In genomic region chr3:87260270-87260669, GRCh38 we compare ENCODE assay signal across 8 cellular contexts. TPM values are rescaled to one million over a fixed set of nuclear protein-coding genes. Genes with fewer than 3 reads are reported as not detected.
DNase-seq lines count a peak whose midpoint lies in the region; ATAC-seq, FAIRE-seq and TF ChIP-seq lines count a peak whose summit lies in the region.

No MANE protein-coding gene starts in this region.

- H4K20me1 ChIP-seq in HepG2 (ENCODE audit: insufficient read depth, low read length): no peaks in the 10 kb centered on the region

- TF ChIP-seq CTCF in HepG2 (CRISPR knock-in tag; IDR thresholded peaks at IDR 0.05): peak; percentile 52

- DNase-seq in Caki2 (ENCODE audit: low read depth): peak; percentile 23
- peak; percentile 61 for DNase-seq in RPMI8226
- peak; percentile 10 for DNase-seq in brain pericyte (ENCODE audit: low read depth, low spot score)
- DNase-seq in HepG2 (ENCODE audit: low spot score): peak; percentile 39
- peak; percentile 86 for DNase-seq in superior temporal gyrus (ENCODE audit: extremely low spot score)

- H3K4me3 ChIP-seq in HepG2 (replicated peaks in 1 of 3; ENCODE audit: insufficient read depth in 1 of 3, low read depth in 2 of 3, low read length in 3 of 3): no peak overlapping the region

- H3K9me3 ChIP-seq in HepG2 (ENCODE audit: low read length): no peaks in the 10 kb centered on the region

- 34% methylated on average over 4 of the region's 4 CpGs for WGBS in HepG2 (ENCODE audit: low lambda C conversion rate)

- no peak overlapping the region for H3K9ac ChIP-seq in HepG2 (ENCODE audit: insufficient read depth, low read depth, low read length)

- intact Hi-C loops in HepG2 (cut with micrococcal nuclease; ENCODE audit: unreplicated experiment): loop anchor here (10.0 kb wide), 1 partner anchor 745 kb away; no protein-coding TSS in a partner anchor

- no peaks in the 10 kb centered on the region for H3K4me1 ChIP-seq in HepG2 (ENCODE audit: insufficient read depth, low read length)

- no peaks in the 10 kb centered on the region for H3K27me3 ChIP-seq in HepG2 (ENCODE audit: control insufficient read depth in 1 of 2, insufficient read depth in 2 of 2, low read length in 2 of 2)

- no peak overlapping the region for H2AFZ ChIP-seq in HepG2 (ENCODE audit: low read length)

- H3K79me2 ChIP-seq in HepG2 (ENCODE audit: insufficient read depth, low read length): no peaks in the 10 kb centered on the region

- TF ChIP-seq EP300 in HepG2 (IDR thresholded peaks at IDR 0.05; ENCODE audit: low read depth in 2 of 2, low read length in 2 of 2) (no peak), HepG2 (CRISPR knock-in tag; IDR thresholded peaks at IDR 0.05; ENCODE audit: borderline replicate concordance) (no peak)

- no peak overlapping the region for H3K27ac ChIP-seq in HepG2 (ENCODE audit: extremely low read length, insufficient read depth, low read length)

- no peak overlapping the region for H3K4me2 ChIP-seq in HepG2 (ENCODE audit: low read depth, low read length)

- CTCF ChIA-PET in HepG2 (lab: Yijun Ruan, JAX; ENCODE audit: low intra/inter-chr PET ratio, low total read pairs): no interaction called here

- BruUV-seq in HepG2 (replicated peaks; lab: Mats Ljungman, UMichigan): no TSS peak

- in situ Hi-C loops in Caki2 (cut with HindIII; ENCODE audit: low pct_unique_long_range_greater_than_20kb, low sequenced_read_pairs): no loop called here
- in situ Hi-C loops in HepG2 (cut with HindIII; ENCODE audit: extremely low pct_ligation_motif_present, low pct_unique_long_range_greater_than_20kb): no loop called here

- no peak for FAIRE-seq in HepG2 (lab: Jason Lieb, UNC)

- no peak for TF ChIP-seq POLR2A in GM18505 (IDR thresholded peaks at IDR 0.05; ENCODE audit: borderline replicate concordance, extremely low read depth, insufficient read depth, insufficient read length)
- no peak for TF ChIP-seq POLR2A in HepG2 (IDR thresholded peaks at IDR 0.05; ENCODE audit: insufficient read depth in 1 of 2, low read depth in 2 of 2, low read length in 2 of 2)

- POLR2A ChIA-PET in HepG2 (lab: Yijun Ruan, JAX): no interaction called here

- no peak for TF ChIP-seq RAD21 in HepG2 (CRISPR knock-in tag; IDR thresholded peaks at IDR 0.05)

- ATAC-seq in GM18505 (IDR thresholded peaks at IDR 0.05; ENCODE audit: unreplicated experiment) (peak; percentile 70), HG03159 (IDR thresholded peaks at IDR 0.05; ENCODE audit: unreplicated experiment) (peak; percentile 90), HepG2 (peak; percentile 44; the same call in 2 of the 3 replicates), HG03571 (IDR thresholded peaks at IDR 0.05; ENCODE audit: unreplicated experiment) (no peak)

- no peaks in the 10 kb centered on the region for H3K36me3 ChIP-seq in HepG2 (replicated peaks in 1 of 2; ENCODE audit: control insufficient read depth in 1 of 2, insufficient read depth in 2 of 2, low read length in 2 of 2)

TF ChIP-seq in HepG2, 621 proteins besides CTCF, POLR2A, EP300 and RAD21:
- TF ChIP-seq STAG1 (CRISPR knock-in tag; IDR thresholded peaks at IDR 0.05) (peak; percentile 21; the same call in 1 of the 2 replicates), ZNF180 (CRISPR knock-in tag; IDR thresholded peaks at IDR 0.05; ENCODE audit: borderline replicate concordance, low read depth) (no peak)
TF ChIP-seq in HepG2: peak in this region for 1.

RNA-seq across cellular contexts. Expression of gene POU1F1, which starts 16.1 kb away (rescaled TPM):
- not detected in 2 replicates for total RNA-seq in Caki2 (2014; rRNA removed; shearing (Covaris generic); ENCODE audit: low replicate concordance)
- not detected in 2 replicates for total RNA-seq in HepG2 (2016; rRNA removed; fragmentation: Illumina TruSeq; extraction: Trizol)
- total RNA-seq in HepG2 (2016; cell fraction: cytosol; rRNA removed; fragmentation: Illumina TruSeq; extraction: Trizol; ENCODE audit: low read depth): not detected in 2 replicates
- total RNA-seq in HepG2 (2016; cell fraction: insoluble cytoplasmic fraction; rRNA removed; fragmentation: Illumina TruSeq; extraction: Trizol): not detected in 2 replicates
- not detected in 2 replicates for total RNA-seq in HepG2 (2016; cell fraction: membrane; rRNA removed; fragmentation: Illumina TruSeq; extraction: Trizol)
- total RNA-seq in HepG2 (2016; cell fraction: nucleus; rRNA removed; fragmentation: Illumina TruSeq; extraction: Trizol): not detected in 2 replicates
- polyA plus RNA-seq in HepG2 (2011; rRNA removed): not detected in 2 replicates
- not detected in 2 replicates for polyA plus RNA-seq in HepG2 (2011; cell fraction: cytosol; rRNA removed)
- not detected in 2 replicates for polyA plus RNA-seq in HepG2 (2011; cell fraction: nucleus; rRNA removed)
- not detected in 2 replicates for polyA plus RNA-seq in HepG2 (2012)
- polyA plus RNA-seq in HepG2 (2016; cell fraction: cytosol; fragmentation: Illumina TruSeq; extraction: Trizol; ENCODE audit: low read depth): not detected in 2 replicates
- polyA plus RNA-seq in HepG2 (2016; cell fraction: insoluble cytoplasmic fraction; fragmentation: Illumina TruSeq; extraction: Trizol; ENCODE audit: low read depth): not detected in 2 replicates
- polyA plus RNA-seq in HepG2 (2016; cell fraction: membrane; fragmentation: Illumina TruSeq; extraction: Trizol; ENCODE audit: low read depth): not detected in 2 replicates
- not detected in 2 replicates for polyA plus RNA-seq in HepG2 (2016; cell fraction: nucleus; fragmentation: Illumina TruSeq; extraction: Trizol; ENCODE audit: insufficient read depth, low read depth)
- polyA minus RNA-seq in HepG2 (2011; rRNA and poly(A)+ RNA removed; ENCODE audit: low replicate concordance): not detected in 2 replicates
- polyA minus RNA-seq in HepG2 (2011; cell fraction: cytosol; rRNA and poly(A)+ RNA removed): not detected in 2 replicates
- not detected in 2 replicates for polyA minus RNA-seq in HepG2 (2011; cell fraction: nucleus; rRNA and poly(A)+ RNA removed)

RNA-seq across cellular contexts. Expression of gene CHMP2B, which starts 33.2 kb away (rescaled TPM):
- 19.3 and 24.4 TPM in 2 replicates for total RNA-seq in Caki2 (2014; rRNA removed; shearing (Covaris generic); ENCODE audit: low replicate concordance)
- total RNA-seq in HepG2 (2016; rRNA removed; fragmentation: Illumina TruSeq; extraction: Trizol): 33.5 and 47.3 TPM in 2 replicates
- 4.5 and 6.1 TPM in 2 replicates for total RNA-seq in HepG2 (2016; cell fraction: cytosol; rRNA removed; fragmentation: Illumina TruSeq; extraction: Trizol; ENCODE audit: low read depth)
- total RNA-seq in HepG2 (2016; cell fraction: insoluble cytoplasmic fraction; rRNA removed; fragmentation: Illumina TruSeq; extraction: Trizol): 31.4 and 50.4 TPM in 2 replicates
- total RNA-seq in HepG2 (2016; cell fraction: membrane; rRNA removed; fragmentation: Illumina TruSeq; extraction: Trizol): 10.8 and 13.9 TPM in 2 replicates
- total RNA-seq in HepG2 (2016; cell fraction: nucleus; rRNA removed; fragmentation: Illumina TruSeq; extraction: Trizol): 14.6 and 16.4 TPM in 2 replicates
- polyA plus RNA-seq in HepG2 (2011; rRNA removed): 6.2 and 6.9 TPM in 2 replicates
- 7.1 and 8.0 TPM in 2 replicates for polyA plus RNA-seq in HepG2 (2011; cell fraction: cytosol; rRNA removed)
- polyA plus RNA-seq in HepG2 (2011; cell fraction: nucleus; rRNA removed): 3.6 and 6.0 TPM in 2 replicates
- polyA plus RNA-seq in HepG2 (2012): 13.5 and 15.1 TPM in 2 replicates
- polyA plus RNA-seq in HepG2 (2016; cell fraction: cytosol; fragmentation: Illumina TruSeq; extraction: Trizol; ENCODE audit: low read depth): 2.3 and 2.6 TPM in 2 replicates
- polyA plus RNA-seq in HepG2 (2016; cell fraction: insoluble cytoplasmic fraction; fragmentation: Illumina TruSeq; extraction: Trizol; ENCODE audit: low read depth): 49.7 and 57.0 TPM in 2 replicates
- 7.4 and 7.6 TPM in 2 replicates for polyA plus RNA-seq in HepG2 (2016; cell fraction: membrane; fragmentation: Illumina TruSeq; extraction: Trizol; ENCODE audit: low read depth)
- 19.0 and 21.6 TPM in 2 replicates for polyA plus RNA-seq in HepG2 (2016; cell fraction: nucleus; fragmentation: Illumina TruSeq; extraction: Trizol; ENCODE audit: insufficient read depth, low read depth)
- polyA minus RNA-seq in HepG2 (2011; rRNA and poly(A)+ RNA removed; ENCODE audit: low replicate concordance): 2.2 TPM in 2 replicates
- polyA minus RNA-seq in HepG2 (2011; cell fraction: cytosol; rRNA and poly(A)+ RNA removed): 11.3 and 14.9 TPM in 2 replicates
- polyA minus RNA-seq in HepG2 (2011; cell fraction: nucleus; rRNA and poly(A)+ RNA removed): 9.3 and 14.0 TPM in 2 replicates

Comparison
In these comparisons a context has a peak if more than half of its experiments do, and no peak if none do; other contexts are left out.
1. DNase-seq: peak in every context shown above with its lines; median percentile 86 in superior temporal gyrus; 61 in RPMI8226; 39 in HepG2; 23 in Caki2; 10 in brain pericyte.